Comparison of ENCODE assay signal across 16 cellular contexts in the genomic region with DNA sequence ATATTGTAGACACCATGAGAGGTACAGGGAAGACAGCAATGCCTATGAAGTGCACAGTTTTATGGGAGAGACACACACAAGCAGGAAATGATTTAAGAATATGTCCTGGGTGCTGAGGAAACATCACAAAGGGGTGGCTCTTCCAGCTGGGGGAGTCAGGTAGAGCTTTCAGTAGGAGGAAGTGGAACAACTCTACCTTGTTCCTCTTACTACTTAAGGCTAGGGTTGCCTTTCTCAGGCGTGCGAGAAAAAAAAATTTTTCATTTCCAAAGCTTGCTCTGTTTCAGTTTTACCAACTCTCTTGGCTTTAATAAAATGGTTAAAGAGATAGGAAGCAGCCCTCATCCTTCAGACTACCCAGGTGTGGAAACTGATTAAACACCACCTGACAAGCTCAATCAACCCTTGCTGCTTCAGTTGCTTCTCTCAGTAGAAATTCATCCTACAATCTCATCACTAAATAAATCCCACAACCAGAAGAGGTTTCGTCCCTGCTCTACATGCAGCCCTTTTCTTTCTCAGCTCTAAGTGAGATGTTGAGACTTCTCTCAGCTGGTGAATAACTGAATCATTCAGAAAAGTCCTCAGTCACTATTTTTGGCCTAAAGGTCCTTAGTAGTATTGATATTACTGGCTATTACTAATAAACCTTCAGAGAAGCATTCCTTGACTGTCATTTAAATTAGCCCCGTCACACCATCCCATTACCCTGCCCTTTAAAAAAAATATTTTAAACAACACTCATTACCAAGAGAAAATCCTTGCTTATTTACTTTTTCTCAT. TPM values are rescaled to one million over a fixed set of nuclear protein-coding genes. Genes with fewer than 3 reads are reported as not detected.
DNase-seq lines count a peak whose midpoint lies in the region; ATAC-seq and TF ChIP-seq lines count a peak whose summit lies in the region.
"Had no signal": no experiment of that assay in that cellular context is flagged by ENCODE, and none has a peak within 500 bp of the region (broad histone marks: within the 10 kb centered on the region; RNA-seq: fewer than 3 reads in every experiment).

No MANE protein-coding gene starts in this region.

- peak; percentile 42 for ATAC-seq in HG02623 (IDR thresholded peaks at IDR 0.05; ENCODE audit: unreplicated experiment)
- peak; percentile 56 for ATAC-seq in HG03460 (IDR thresholded peaks at IDR 0.05; ENCODE audit: unreplicated experiment)
- no peak for ATAC-seq in HG03469 (IDR thresholded peaks at IDR 0.05; ENCODE audit: unreplicated experiment)
- no peak for ATAC-seq in upper lobe of left lung (ENCODE audit: low FRiP score in 2 of 2)
- ATAC-seq: HepG2 had no signal

- TF ChIP-seq CTCF in Calu3 (IDR thresholded peaks at IDR 0.05; ENCODE audit: unreplicated experiment) (no peak), chondrocyte (IDR thresholded peaks at IDR 0.05) (no peak), upper lobe of left lung (IDR thresholded peaks at IDR 0.05) (no peak)

- no TSS peak for BruUV-seq in Calu3 (replicated peaks; lab: Mats Ljungman, UMichigan)

- intact Hi-C loops in Calu3 (cut with micrococcal nuclease; ENCODE audit: unreplicated experiment) = loop anchor here (10.0 kb wide), 1 partner anchor 147 kb away; no protein-coding TSS in a partner anchor

- no peak overlapping the region for H3K27ac ChIP-seq in upper lobe of left lung
- H3K27ac ChIP-seq: vagina had no signal

- CTCF ChIA-PET in Calu3 (lab: Charles Lee) = no interaction called here

- TF ChIP-seq POLR2A in upper lobe of left lung (IDR thresholded peaks at IDR 0.05) = no peak

- H3K4me3 Mint-ChIP-seq in Calu3 (ENCODE audit: low read depth, unreplicated experiment) (no peak overlapping the region), chondrocyte (ENCODE audit: unreplicated experiment) (no peak overlapping the region)

- no peak for TF ChIP-seq EP300 in upper lobe of left lung (IDR thresholded peaks at IDR 0.05)

- no peak for DNase-seq in Calu3
- peak; percentile 58 for DNase-seq in GM19238 (ENCODE audit: insufficient read length, low spot score)
- no peak for DNase-seq in chondrocyte (ENCODE audit: low spot score)
- no peak for DNase-seq in upper lobe of left lung
- no peak for DNase-seq in activated naive CD4-positive, alpha-beta T cell treated with Interleukin-2 at 50 U/mL for 16 hours
- DNase-seq: activated T-cell treated with anti-CD3 and anti-CD28 coated beads, Interleukin-2, amount 50 U/mL, for 1 hour; amygdala; DMS 273 treated with DMSO at 0.1 percent for 48 hours; NCI-H1105; NCI-H526 treated with DMSO at 0.1 percent for 48 hours; posterior cingulate gyrus had no signal

- H3K27ac Mint-ChIP-seq in Calu3 (ENCODE audit: unreplicated experiment) (peak overlapping the region; percentile 22), chondrocyte (ENCODE audit: unreplicated experiment) (no peak overlapping the region)

- H3K4me1 Mint-ChIP-seq in Calu3 (ENCODE audit: low read depth, unreplicated experiment) (peaks cover 84% of the 10 kb centered on the region), chondrocyte (ENCODE audit: low read depth) (peaks cover 43% of the 10 kb centered on the region)

- H3K27me3 Mint-ChIP-seq in Calu3 (ENCODE audit: unreplicated experiment) (no peaks in the 10 kb centered on the region), chondrocyte (ENCODE audit: low read depth) (peaks cover 7% of the 10 kb centered on the region)

- H3K9me3 Mint-ChIP-seq in Calu3 (ENCODE audit: low read depth, unreplicated experiment) = no peaks in the 10 kb centered on the region
- no peaks in the 10 kb centered on the region for H3K9me3 Mint-ChIP-seq in chondrocyte (ENCODE audit: low read depth)

- no peaks in the 10 kb centered on the region for H3K9me3 ChIP-seq in upper lobe of left lung
- H3K9me3 ChIP-seq: vagina had no signal

- no peak overlapping the region for H3K4me3 ChIP-seq in upper lobe of left lung
- H3K4me3 ChIP-seq: vagina had no signal

- H3K36me3 Mint-ChIP-seq in Calu3 (ENCODE audit: insufficient read depth, unreplicated experiment) (peaks cover 21% of the 10 kb centered on the region), chondrocyte (ENCODE audit: low read depth) (peaks cover 1% of the 10 kb centered on the region)

- 84 to 86% methylated on average over 4 of the region's 4 CpGs for WGBS in upper lobe of left lung, 2 donors

- peaks cover 11 to 20% (median 13%) of the 10 kb centered on the region in 4 donors for H3K4me1 ChIP-seq in upper lobe of left lung

- no peaks in the 10 kb centered on the region for H3K36me3 ChIP-seq in upper lobe of left lung
- H3K36me3 ChIP-seq: vagina had no signal

- peaks cover 0 to 4% (median 0%) of the 10 kb centered on the region in 4 donors for H3K27me3 ChIP-seq in upper lobe of left lung
- H3K27me3 ChIP-seq: vagina had no signal

RNA-seq across cellular contexts. Expression of a gene that starts 5.9 kb away (rescaled TPM):
- total RNA-seq in Calu3 (2022) (24.6 and 24.8 TPM in 2 replicates), chondrocyte (2.2 to 3.1 TPM (median 3.1 TPM) in 3 replicates), upper lobe of left lung (1 to 10 TPM; 1.4 to 6.8 (median 4.7) TPM)

Comparison
In these comparisons a context has a peak if more than half of its experiments do, and no peak if none do; other contexts are left out.
1. ATAC-seq: peak in HG02623 (single experiment) and HG03460 (single experiment); none in HG03469 (single experiment) and upper lobe of left lung (0 of 2).